Comparison of ENCODE assay signal across 24 cellular contexts in genomic region chr3:143794793-143795462, GRCh38. TPM values are rescaled to one million over a fixed set of nuclear protein-coding genes. Genes with fewer than 3 reads are reported as not detected.
A peak's percentile ranks its signal among the peaks of the same experiment; 100 is the strongest.
DNase-seq lines count a peak whose midpoint lies in the region; ATAC-seq, FAIRE-seq and TF ChIP-seq lines count a peak whose summit lies in the region.
"Had no signal": no experiment of that assay in that cellular context is flagged by ENCODE, and none has a peak within 500 bp of the region (broad histone marks: within the 10 kb centered on the region; RNA-seq: fewer than 3 reads in every experiment).

No MANE protein-coding gene starts in this region.

- H3K9ac ChIP-seq in HUES48 (ENCODE audit: low read depth, low read length) = no peak overlapping the region
- H3K9ac ChIP-seq in astrocyte (ENCODE audit: low read length) = no peak overlapping the region
- H3K9ac ChIP-seq in iPS-20b (ENCODE audit: low read depth, low read length) = no peak overlapping the region
- H3K9ac ChIP-seq: GM23248 had no signal

- peak overlapping the region; percentile 8 for H3K27ac ChIP-seq in HUES48 (ENCODE audit: low read depth, low read length)
- H3K27ac ChIP-seq in astrocyte (ENCODE audit: low read depth, low read length) = no peak overlapping the region
- H3K27ac ChIP-seq in iPS-20b (ENCODE audit: low read length) = no peak overlapping the region
- H3K27ac ChIP-seq in lower lobe of right lung = no peak overlapping the region
- H3K27ac ChIP-seq: C4-2B, GM23248, HL-60 had no signal

- H3K4me1 ChIP-seq in HUES48 (ENCODE audit: control insufficient read depth, insufficient read depth, low read length) (peaks cover 30% of the 10 kb centered on the region), astrocyte (ENCODE audit: insufficient read depth, low read length) (no peaks in the 10 kb centered on the region), iPS-20b (ENCODE audit: insufficient read depth, low read length) (peaks cover 25% of the 10 kb centered on the region; the same call in 1 of the 2 replicates), lower lobe of right lung (peaks cover 4% of the 10 kb centered on the region)
- H3K4me1 ChIP-seq: Caco-2, HAP-1 had no signal

- FAIRE-seq in astrocyte (lab: Jason Lieb, UNC) = no peak
- FAIRE-seq: A204.1, GM12892, GM18507, HepG2 had no signal

- H3K36me3 Mint-ChIP-seq in astrocyte (ENCODE audit: low read depth, unreplicated experiment) (no peaks in the 10 kb centered on the region), Calu3 (ENCODE audit: insufficient read depth, unreplicated experiment) (no peaks in the 10 kb centered on the region)

- H4K20me1 ChIP-seq in astrocyte (ENCODE audit: insufficient read depth, low read length) = no peaks in the 10 kb centered on the region

- no peak overlapping the region for H3K4me2 ChIP-seq in astrocyte (ENCODE audit: low read length)

- H3K9me3 ChIP-seq in HUES48 (ENCODE audit: control insufficient read depth, insufficient read depth, low read length) (no peaks in the 10 kb centered on the region), astrocyte (ENCODE audit: insufficient read depth, low read depth, low read length) (peaks cover 5% of the 10 kb centered on the region), iPS-20b (ENCODE audit: insufficient read depth, low read depth, low read length) (no peaks in the 10 kb centered on the region), lower lobe of right lung (no peaks in the 10 kb centered on the region)
- H3K9me3 ChIP-seq: Caco-2, HAP-1 had no signal

- H2AFZ ChIP-seq in astrocyte (ENCODE audit: low read depth, low read length) = no peak overlapping the region
- H2AFZ ChIP-seq: GM23248 had no signal

- H3K4me1 Mint-ChIP-seq in astrocyte (ENCODE audit: low read depth, unreplicated experiment) (peaks cover 7% of the 10 kb centered on the region), Calu3 (ENCODE audit: low read depth, unreplicated experiment) (peaks cover 18% of the 10 kb centered on the region)
- H3K4me1 Mint-ChIP-seq: IgD-negative memory B cell had no signal

- H3K27me3 ChIP-seq in HUES48 (ENCODE audit: control insufficient read depth, insufficient read depth, low read length) (no peaks in the 10 kb centered on the region), astrocyte (ENCODE audit: insufficient read depth, low read length) (no peaks in the 10 kb centered on the region), iPS-20b (ENCODE audit: insufficient read depth, low read length) (no peaks in the 10 kb centered on the region; the same call in 1 of the 2 replicates), lower lobe of right lung (ENCODE audit: low read depth) (no peaks in the 10 kb centered on the region)

- intact Hi-C loops in lower lobe of right lung (cut with DNase I) (no loop called here), Calu3 (cut with micrococcal nuclease; ENCODE audit: unreplicated experiment) (loop anchor here (5.0 kb wide), 1 partner anchor 72 kb away; no protein-coding TSS in a partner anchor)

- H3K9me3 Mint-ChIP-seq in astrocyte (ENCODE audit: unreplicated experiment) (peaks cover 11% of the 10 kb centered on the region), Calu3 (ENCODE audit: low read depth, unreplicated experiment) (peaks cover 18% of the 10 kb centered on the region)
- H3K9me3 Mint-ChIP-seq: CD4-positive, alpha-beta T cell had no signal

- CTCF ChIA-PET in Calu3 (lab: Charles Lee) = no interaction called here

- H3K79me2 ChIP-seq in astrocyte (ENCODE audit: insufficient read depth, low read length) = no peaks in the 10 kb centered on the region

- no peak for ATAC-seq in lower lobe of right lung
- ATAC-seq: HepG2 had no signal

- H3K4me3 Mint-ChIP-seq in astrocyte (ENCODE audit: unreplicated experiment) = no peak overlapping the region
- H3K4me3 Mint-ChIP-seq in Calu3 (ENCODE audit: low read depth, unreplicated experiment) = no peak overlapping the region
- H3K4me3 Mint-ChIP-seq: CD4-positive, alpha-beta T cell; IgD-negative memory B cell had no signal

- H3K27me3 Mint-ChIP-seq in astrocyte (ENCODE audit: low read depth, unreplicated experiment) (no peaks in the 10 kb centered on the region), Calu3 (ENCODE audit: unreplicated experiment) (no peaks in the 10 kb centered on the region)
- H3K27me3 Mint-ChIP-seq: CD4-positive, alpha-beta T cell; IgD-negative memory B cell had no signal

- H3K27ac Mint-ChIP-seq in astrocyte (ENCODE audit: unreplicated experiment) (peak overlapping the region; percentile 22), Calu3 (ENCODE audit: unreplicated experiment) (no peak overlapping the region)
- H3K27ac Mint-ChIP-seq: CD4-positive, alpha-beta T cell had no signal

- DNase-seq in astrocyte (ENCODE audit: low read depth) (no peak), lower lobe of right lung (no peak), SKM-1 (lab: John Stamatoyannopoulos, UW; ENCODE audit: unreplicated experiment) (no peak), Calu3 (no peak)
- DNase-seq in activated CD4-positive, CD25-positive, alpha-beta regulatory T cell (lab: John Stamatoyannopoulos, UW) = no peak
- DNase-seq: AML-193; Caco-2; CD4-positive, alpha-beta T cell; DMS153; DMS79; GDM1; GM23248; KBM-7 had no signal

- no TSS peak for BruUV-seq in Calu3 (replicated peaks; lab: Mats Ljungman, UMichigan)

- no peak for TF ChIP-seq CTCF in astrocyte (IDR thresholded peaks at IDR 0.05; ENCODE audit: insufficient read depth, low read depth, low read length)
- no peak for TF ChIP-seq CTCF in lower lobe of right lung (IDR thresholded peaks at IDR 0.05)
- TF ChIP-seq CTCF in Calu3 (IDR thresholded peaks at IDR 0.05; ENCODE audit: unreplicated experiment) = no peak

- H3K36me3 ChIP-seq in HUES48 (ENCODE audit: control insufficient read depth, insufficient read depth, low read length) (no peaks in the 10 kb centered on the region), astrocyte (ENCODE audit: insufficient read depth, low read length) (no peaks in the 10 kb centered on the region), iPS-20b (ENCODE audit: insufficient read depth, low read depth, low read length) (no peaks in the 10 kb centered on the region), lower lobe of right lung (no peaks in the 10 kb centered on the region)
- H3K36me3 ChIP-seq: HAP-1 had no signal

- H3K4me3 ChIP-seq in HUES48 (ENCODE audit: low read depth, low read length) (no peak overlapping the region), astrocyte (ENCODE audit: insufficient read depth, low read depth, low read length) (no peak overlapping the region), iPS-20b (ENCODE audit: low read length) (0 out of 2 replicates have a peak overlapping the region, but pooled peaks have one; percentile 3), lower lobe of right lung (no peak overlapping the region)
- H3K4me3 ChIP-seq: GM23248, HAP-1 had no signal

RNA-seq across cellular contexts. Expression of gene SLC9A9, which starts 53.3 kb away (rescaled TPM):
- total RNA-seq in astrocyte (1.5 and 4.0 TPM in 2 replicates), lower lobe of right lung (15.6 TPM), Calu3 (2022) (1.5 and 2.4 TPM in 2 replicates)
- total RNA-seq: Caco-2, Daoy, HepG2 had no signal
